9 cellular contexts compared by ENCODE assay signal in genomic region chr10:117543245-117543998, GRCh38. TPM values are rescaled to one million over a fixed set of nuclear protein-coding genes. Genes with fewer than 3 reads are reported as not detected.
DNase-seq lines count a peak whose midpoint lies in the region; ATAC-seq and TF ChIP-seq lines count a peak whose summit lies in the region.
"Had no signal": no experiment of that assay in that cellular context is flagged by ENCODE, and none has a peak within 500 bp of the region (broad histone marks: within the 10 kb centered on the region; RNA-seq: fewer than 3 reads in every experiment).

No MANE protein-coding gene starts in this region.

- peaks cover 7% of the 10 kb centered on the region for H3K4me1 Mint-ChIP-seq in activated CD8-positive, alpha-beta memory T cell treated with anti-CD3 and anti-CD28 coated beads, Interleukin-2, amount 10 ng/mL, durations not matched to agents 7 days and 5 days

- no peak overlapping the region for H3K4me3 Mint-ChIP-seq in activated CD8-positive, alpha-beta memory T cell treated with anti-CD3 and anti-CD28 coated beads, Interleukin-2, amount 10 ng/mL, durations not matched to agents 7 days and 5 days

- no peak overlapping the region for H3K27ac ChIP-seq in upper lobe of left lung

- peaks cover 38 to 66% (median 43%) of the 10 kb centered on the region in 4 donors for H3K4me1 ChIP-seq in upper lobe of left lung

- CTCF ChIA-PET in activated CD8-positive, alpha-beta memory T cell treated with anti-CD3 and anti-CD28 coated beads, Interleukin-2, amount 10 ng/mL, durations not matched to agents 7 days and 5 days (lab: Charles Lee): no interaction called here

- no peaks in the 10 kb centered on the region for H3K36me3 ChIP-seq in upper lobe of left lung

- no peaks in the 10 kb centered on the region for H3K9me3 ChIP-seq in upper lobe of left lung

- peak overlapping the region; percentile 32 for H3K27ac Mint-ChIP-seq in activated CD8-positive, alpha-beta memory T cell treated with anti-CD3 and anti-CD28 coated beads, Interleukin-2, amount 10 ng/mL, durations not matched to agents 7 days and 5 days

- no peak for TF ChIP-seq POLR2A in upper lobe of left lung (IDR thresholded peaks at IDR 0.05)

- peaks cover 2 to 89% (median 48%) of the 10 kb centered on the region in 4 donors for H3K27me3 ChIP-seq in upper lobe of left lung

- DNase-seq in activated CD8-positive, alpha-beta memory T cell treated with anti-CD3 and anti-CD28 coated beads, Interleukin-2, amount 10 ng/mL, durations not matched to agents 7 days and 5 days: no peak
- no peak for DNase-seq in activated CD8-positive, alpha-beta memory T cell treated with anti-CD3 and anti-CD28 coated beads, Interleukin-2, amount 50 U/mL, for 4 hours
- DNase-seq in astrocyte of the hippocampus (ENCODE audit: low read depth, low spot score): peak; percentile 73
- DNase-seq in kidney tubule cell (ENCODE audit: low spot score): peak; percentile 64
- DNase-seq in upper lobe of left lung: peak in 1 of 2 donors; percentile 88
- no peak for DNase-seq in activated CD8-positive, alpha-beta memory T cell treated with anti-CD3 and anti-CD28 coated beads for 24 hours
- no peak for DNase-seq in pons (ENCODE audit: low spot score)

- peak overlapping the region in 3 of 4 donors; percentile 4 to 31 (median 13) for H3K4me3 ChIP-seq in upper lobe of left lung

- TF ChIP-seq CTCF in upper lobe of left lung (IDR thresholded peaks at IDR 0.05): no peak

- H3K9me3 Mint-ChIP-seq in activated CD8-positive, alpha-beta memory T cell treated with anti-CD3 and anti-CD28 coated beads, Interleukin-2, amount 10 ng/mL, durations not matched to agents 7 days and 5 days (ENCODE audit: low read depth): no peaks in the 10 kb centered on the region

- no peak for TF ChIP-seq EP300 in upper lobe of left lung (IDR thresholded peaks at IDR 0.05)

- H3K36me3 Mint-ChIP-seq in activated CD8-positive, alpha-beta memory T cell treated with anti-CD3 and anti-CD28 coated beads, Interleukin-2, amount 10 ng/mL, durations not matched to agents 7 days and 5 days: peaks cover 3% of the 10 kb centered on the region

- WGBS in upper lobe of left lung, 2 donors: 5 to 10% methylated on average over 2 to 55 of the region's 88 CpGs

- no peak for ATAC-seq in activated CD8-positive, alpha-beta memory T cell treated with anti-CD3 and anti-CD28 coated beads, Interleukin-2, amount 10 ng/mL, durations not matched to agents 7 days and 5 days
- ATAC-seq in upper lobe of left lung (ENCODE audit: low FRiP score in 2 of 2): peak in 1 of 2 donors; percentile 40
- ATAC-seq in HG03521 (IDR thresholded peaks at IDR 0.05; ENCODE audit: unreplicated experiment): no peak

- peaks cover 89% of the 10 kb centered on the region for H3K27me3 Mint-ChIP-seq in activated CD8-positive, alpha-beta memory T cell treated with anti-CD3 and anti-CD28 coated beads, Interleukin-2, amount 10 ng/mL, durations not matched to agents 7 days and 5 days

RNA-seq across cellular contexts. Expression of gene EMX2, which starts 0.9 kb away (rescaled TPM):
- not detected for total RNA-seq in activated CD8-positive, alpha-beta memory T cell treated with anti-CD3 and anti-CD28 coated beads, Interleukin-2, amount 10 ng/mL, durations not matched to agents 7 days and 5 days
- under 1 TPM in 1 of 6 donors, not detected in 5; 0.09 TPM for total RNA-seq in upper lobe of left lung
- total RNA-seq: pulmonary artery endothelial cell had no signal

Comparison
In these comparisons a context has a peak if more than half of its experiments do, and no peak if none do; other contexts are left out.
1. DNase-seq: peak in astrocyte of the hippocampus (single experiment) and kidney tubule cell (single experiment); none in activated CD8-positive, alpha-beta memory T cell treated with anti-CD3 and anti-CD28 coated beads, Interleukin-2, amount 10 ng/mL, durations not matched to agents 7 days and 5 days (single experiment), activated CD8-positive, alpha-beta memory T cell treated with anti-CD3 and anti-CD28 coated beads, Interleukin-2, amount 50 U/mL, for 4 hours (single experiment), activated CD8-positive, alpha-beta memory T cell treated with anti-CD3 and anti-CD28 coated beads for 24 hours (single experiment) and pons (single experiment).